In genomic region chr7:10939911-10940747, GRCh38 we compare ENCODE assay signal across 8 cellular contexts. TPM values are rescaled to one million over a fixed set of nuclear protein-coding genes. Genes with fewer than 3 reads are reported as not detected.
A peak's percentile ranks its signal among the peaks of the same experiment; 100 is the strongest.
DNase-seq lines count a peak whose midpoint lies in the region; ATAC-seq and TF ChIP-seq lines count a peak whose summit lies in the region.

No MANE protein-coding gene starts in this region.

- WGBS in thymus, result under 1% methylated on average over 61 of the region's 61 CpGs

- H3K27me3 Mint-ChIP-seq in osteocyte (ENCODE audit: unreplicated experiment), result no peaks in the 10 kb centered on the region

- H3K27ac Mint-ChIP-seq in activated naive CD4-positive, alpha-beta T cell treated with anti-CD3 and anti-CD28 coated beads, Interleukin-2, amount 50 U/mL, for 72 hours, result no peak overlapping the region
- H3K27ac Mint-ChIP-seq in osteocyte (ENCODE audit: unreplicated experiment), result no peak overlapping the region

- H3K9me3 ChIP-seq in thymus (ENCODE audit: control insufficient read depth), result no peaks in the 10 kb centered on the region

- POLR2A ChIA-PET in GM10248 (lab: Yijun Ruan, JAX), result interaction anchor here (0.8 to 2.1 kb wide), 3 partner anchors 10 to 34 kb away, joined by 4 to 8 read pairs (median 7); partner anchors contain the start of gene PHF14

- H3K27me3 ChIP-seq in thymus (ENCODE audit: control insufficient read depth, insufficient read depth), result no peaks in the 10 kb centered on the region

- H3K4me1 ChIP-seq in thymus (ENCODE audit: control insufficient read depth, insufficient read depth, low read length), result peaks cover 4% of the 10 kb centered on the region

- ATAC-seq in HG02588 (IDR thresholded peaks at IDR 0.05; ENCODE audit: unreplicated experiment), result peak; percentile 92
- ATAC-seq in activated naive CD4-positive, alpha-beta T cell treated with anti-CD3 and anti-CD28 coated beads, Interleukin-2, amount 50 U/mL, for 72 hours, result peak; percentile 92 to 94

- TF ChIP-seq CTCF in GM10248 (IDR thresholded peaks at IDR 0.05; ENCODE audit: control extremely low read depth, extremely low read depth, low read depth, missing control alignments) (no peak), osteocyte (IDR thresholded peaks at IDR 0.05) (no peak)

- peak; percentile 95 for DNase-seq in GM10248 (ENCODE audit: extremely low spot score)
- peak; percentile 89 for DNase-seq in NCI-H1048 (lab: John Stamatoyannopoulos, UW)
- DNase-seq in SK-N-DZ (ENCODE audit: low spot score), result peak; percentile 98
- peak; percentile 87 to 93 for DNase-seq in activated naive CD4-positive, alpha-beta T cell treated with anti-CD3 and anti-CD28 coated beads, Interleukin-2, amount 50 U/mL, for 72 hours (ENCODE audit: low spot score in 2 of 2)
- DNase-seq in head of caudate nucleus, result peak; percentile 75 to 95 (median 88)
- DNase-seq in osteocyte (ENCODE audit: extremely low spot score, unreplicated experiment), result peak; percentile 96

- intact Hi-C loops in head of caudate nucleus (cut with DNase I), result loop anchor here (2.0 kb wide), 1 partner anchor 33 kb away; the partner anchor contains the start of gene PHF14

- peaks cover 15% of the 10 kb centered on the region for H3K36me3 ChIP-seq in thymus (ENCODE audit: control insufficient read depth, insufficient read depth)

- CTCF ChIA-PET in GM10248 (lab: Yijun Ruan, JAX), result interaction anchor here (0.9 to 3.6 kb wide), 9 partner anchors 10 to 376 kb away, joined by 3 to 13 read pairs (median 3); no protein-coding TSS in a partner anchor

- peak overlapping the region; percentile 93 for H3K27ac ChIP-seq in thymus (ENCODE audit: low read depth)

- H3K36me3 Mint-ChIP-seq in activated naive CD4-positive, alpha-beta T cell treated with anti-CD3 and anti-CD28 coated beads, Interleukin-2, amount 50 U/mL, for 72 hours, result peaks cover 12 to 21% of the 10 kb centered on the region in 2 donors
- peaks cover 13% of the 10 kb centered on the region for H3K36me3 Mint-ChIP-seq in osteocyte (ENCODE audit: unreplicated experiment)

- H3K9me3 Mint-ChIP-seq in activated naive CD4-positive, alpha-beta T cell treated with anti-CD3 and anti-CD28 coated beads, Interleukin-2, amount 50 U/mL, for 72 hours, result no peaks in the 10 kb centered on the region
- H3K9me3 Mint-ChIP-seq in osteocyte (ENCODE audit: unreplicated experiment), result no peaks in the 10 kb centered on the region

- no peak overlapping the region for H3K4me3 Mint-ChIP-seq in osteocyte (ENCODE audit: unreplicated experiment)

- peaks cover 30% of the 10 kb centered on the region for H3K4me1 Mint-ChIP-seq in osteocyte (ENCODE audit: unreplicated experiment)

- H3K4me3 ChIP-seq in thymus (ENCODE audit: low read length), result peak overlapping the region; percentile 75

RNA-seq across cellular contexts. Expression of gene PHF14, which starts 33.5 kb away (rescaled TPM):
- polyA plus RNA-seq in SK-N-DZ (2014; cell fraction: cytosol; rRNA removed), result 56.7 and 60.2 TPM in 2 replicates
- polyA plus RNA-seq in SK-N-DZ (2014; cell fraction: nucleus; rRNA removed), result 65.5 and 84.5 TPM in 2 replicates
- 10 to 100 TPM; 32.5 to 48.2 TPM for total RNA-seq in activated naive CD4-positive, alpha-beta T cell treated with anti-CD3 and anti-CD28 coated beads, Interleukin-2, amount 50 U/mL, for 72 hours
- 42.9 and 43.5 TPM in 2 replicates for total RNA-seq in osteocyte
- 48.2 TPM for polyA plus RNA-seq in thymus

Comparison
In these comparisons a context has a peak if more than half of its experiments do, and no peak if none do; other contexts are left out.
1. Peak in every context shown above with its lines: DNase-seq, ATAC-seq, H3K4me3 ChIP-seq and H3K27ac ChIP-seq.